9 cellular contexts compared by ENCODE assay signal in the genomic region with DNA sequence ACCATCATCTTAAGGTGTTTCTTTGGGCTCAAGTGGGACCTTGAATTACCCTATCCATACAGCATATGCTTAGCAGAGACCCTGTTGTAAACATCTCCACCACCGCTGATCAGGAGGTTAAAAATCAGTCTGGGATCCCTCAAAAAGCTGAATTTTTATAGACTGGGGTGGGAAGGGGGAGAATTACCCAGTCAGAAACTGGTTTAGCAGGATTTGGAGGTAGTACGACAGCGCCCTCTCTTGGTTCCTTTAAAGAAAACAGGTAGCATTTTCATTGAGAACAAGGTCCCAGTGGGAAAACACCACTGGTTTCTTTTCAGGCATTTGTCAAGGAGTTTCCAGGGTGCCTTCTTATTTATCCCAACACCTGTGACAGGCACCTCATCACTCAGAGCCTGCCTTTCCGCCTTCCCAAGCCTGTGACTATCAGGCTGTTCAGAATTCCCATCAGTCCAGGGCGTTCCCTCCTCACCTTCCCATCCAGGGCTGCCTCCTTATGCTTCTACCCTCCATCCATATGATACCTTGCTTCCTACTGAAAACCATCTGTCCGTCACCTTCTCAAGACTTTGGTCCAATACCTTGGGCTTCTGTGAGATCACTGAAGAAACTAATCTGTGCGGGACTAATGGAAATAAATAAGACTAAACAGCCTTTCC.
A peak's percentile ranks its signal among the peaks of the same experiment; 100 is the strongest.
DNase-seq lines count a peak whose midpoint lies in the region; ATAC-seq and TF ChIP-seq lines count a peak whose summit lies in the region.
"Had no signal": no experiment of that assay in that cellular context is flagged by ENCODE, and none has a peak within 500 bp of the region (broad histone marks: within the 10 kb centered on the region; RNA-seq: fewer than 3 reads in every experiment).

No MANE protein-coding gene starts in this region.

- H3K4me3 ChIP-seq in body of pancreas (no peak overlapping the region), lower lobe of right lung (no peak overlapping the region)
- H3K4me3 ChIP-seq in CD4-positive, alpha-beta memory T cell (ENCODE audit: low read length in 2 of 2) = no peak overlapping the region
- H3K4me3 ChIP-seq: ascending aorta had no signal

- no peaks in the 10 kb centered on the region for H3K4me1 Mint-ChIP-seq in activated T-helper 17 cell treated with anti-CD3 and anti-CD28 coated beads, Interleukin-2, amount 50 U/mL, for 72 hours
- no peaks in the 10 kb centered on the region for H3K4me1 Mint-ChIP-seq in CD4-positive, alpha-beta memory T cell

- POLR2A ChIA-PET in CD4-positive, alpha-beta memory T cell (lab: Charles Lee; ENCODE audit: partially characterized antibody) = no interaction called here

- H3K4me1 ChIP-seq in body of pancreas = peaks cover 6% of the 10 kb centered on the region
- H3K4me1 ChIP-seq in lower lobe of right lung = peaks cover 7% of the 10 kb centered on the region
- H3K4me1 ChIP-seq in CD4-positive, alpha-beta memory T cell (ENCODE audit: insufficient read depth, low read length) = no peaks in the 10 kb centered on the region
- H3K4me1 ChIP-seq: ascending aorta had no signal

- H3K27me3 Mint-ChIP-seq in activated T-helper 17 cell treated with anti-CD3 and anti-CD28 coated beads, Interleukin-2, amount 50 U/mL, for 72 hours = peaks cover 39% of the 10 kb centered on the region
- H3K27me3 Mint-ChIP-seq in CD4-positive, alpha-beta memory T cell = peaks cover 16 to 19% of the 10 kb centered on the region in 2 donors

- H3K36me3 ChIP-seq in body of pancreas (replicated peaks in 1 of 2; ENCODE audit: insufficient read depth in 1 of 2, low read depth in 2 of 2) = no peaks in the 10 kb centered on the region
- H3K36me3 ChIP-seq in lower lobe of right lung = no peaks in the 10 kb centered on the region
- no peaks in the 10 kb centered on the region for H3K36me3 ChIP-seq in CD4-positive, alpha-beta memory T cell (ENCODE audit: insufficient read depth, low read length)
- H3K36me3 ChIP-seq: ascending aorta had no signal

- ATAC-seq in body of pancreas (peak; percentile 68), lower lobe of right lung (peak; percentile 58 to 72), GM21381 (IDR thresholded peaks at IDR 0.05; ENCODE audit: unreplicated experiment) (no peak)
- no peak for ATAC-seq in activated T-helper 17 cell treated with anti-CD3 and anti-CD28 coated beads, Interleukin-2, amount 50 U/mL, for 72 hours (replicated peaks)

- no peak overlapping the region for H3K4me3 Mint-ChIP-seq in activated T-helper 17 cell treated with anti-CD3 and anti-CD28 coated beads, Interleukin-2, amount 50 U/mL, for 72 hours
- no peak overlapping the region for H3K4me3 Mint-ChIP-seq in CD4-positive, alpha-beta memory T cell

- peak; percentile 73 for DNase-seq in DMS53 (lab: John Stamatoyannopoulos, UW)
- DNase-seq in NCI-H1694 treated with DMSO at 0.1 percent for 48 hours (lab: John Stamatoyannopoulos, UW) = peak; percentile 55
- peak in 1 of 4 donors; percentile 9 for DNase-seq in body of pancreas
- no peak for DNase-seq in lower lobe of right lung
- DNase-seq in activated CD4-positive, CD25-positive, alpha-beta regulatory T cell (lab: John Stamatoyannopoulos, UW) = no peak
- no peak for DNase-seq in CD4-positive, alpha-beta memory T cell

- H3K9me3 ChIP-seq in body of pancreas = no peaks in the 10 kb centered on the region
- no peaks in the 10 kb centered on the region for H3K9me3 ChIP-seq in lower lobe of right lung
- H3K9me3 ChIP-seq in CD4-positive, alpha-beta memory T cell (ENCODE audit: control insufficient read depth in 1 of 2, low read length in 2 of 2) = no peaks in the 10 kb centered on the region
- H3K9me3 ChIP-seq: ascending aorta had no signal

- CTCF ChIA-PET in CD4-positive, alpha-beta memory T cell (lab: Charles Lee; ENCODE audit: partially characterized antibody) = no interaction called here

- H3K9me3 Mint-ChIP-seq in activated T-helper 17 cell treated with anti-CD3 and anti-CD28 coated beads, Interleukin-2, amount 50 U/mL, for 72 hours = no peaks in the 10 kb centered on the region
- H3K9me3 Mint-ChIP-seq in CD4-positive, alpha-beta memory T cell = peaks cover 0 to 1% (median 0%) of the 10 kb centered on the region in 8 donors

- TF ChIP-seq CTCF in body of pancreas (IDR thresholded peaks at IDR 0.05) (peak; percentile 14 to 55 (median 45)), lower lobe of right lung (IDR thresholded peaks at IDR 0.05) (peak; percentile 24)

- no peak overlapping the region for H3K27ac Mint-ChIP-seq in activated T-helper 17 cell treated with anti-CD3 and anti-CD28 coated beads, Interleukin-2, amount 50 U/mL, for 72 hours
- H3K27ac Mint-ChIP-seq in CD4-positive, alpha-beta memory T cell = no peak overlapping the region

- no peak overlapping the region for H3K27ac ChIP-seq in body of pancreas
- no peak overlapping the region for H3K27ac ChIP-seq in lower lobe of right lung
- no peak overlapping the region for H3K27ac ChIP-seq in CD4-positive, alpha-beta memory T cell (ENCODE audit: low read depth, low read length)
- H3K27ac ChIP-seq: ascending aorta had no signal

- 25 to 29% methylated on average over 7 of the region's 7 CpGs for WGBS in body of pancreas, 2 donors

- H3K36me3 Mint-ChIP-seq in activated T-helper 17 cell treated with anti-CD3 and anti-CD28 coated beads, Interleukin-2, amount 50 U/mL, for 72 hours (ENCODE audit: low read depth) = no peaks in the 10 kb centered on the region
- no peaks in the 10 kb centered on the region for H3K36me3 Mint-ChIP-seq in CD4-positive, alpha-beta memory T cell

- intact Hi-C loops in body of pancreas (cut with DNase I) (no loop called here), lower lobe of right lung (cut with DNase I) (no loop called here)
- intact Hi-C loops in CD4-positive, alpha-beta memory T cell (cut with micrococcal nuclease) = no loop called here

- H3K27me3 ChIP-seq in body of pancreas (no peaks in the 10 kb centered on the region), lower lobe of right lung (ENCODE audit: low read depth) (no peaks in the 10 kb centered on the region)
- no peaks in the 10 kb centered on the region for H3K27me3 ChIP-seq in CD4-positive, alpha-beta memory T cell (ENCODE audit: insufficient read depth, low read length)
- H3K27me3 ChIP-seq: ascending aorta had no signal

- no peak for TF ChIP-seq POLR2A in body of pancreas (IDR thresholded peaks at IDR 0.05)

Comparison
In these comparisons a context has a peak if more than half of its experiments do, and no peak if none do; other contexts are left out.
1. DNase-seq: peak in DMS53 (single experiment) and NCI-H1694 treated with DMSO at 0.1 percent for 48 hours (single experiment); none in lower lobe of right lung (single experiment), activated CD4-positive, CD25-positive, alpha-beta regulatory T cell (0 of 4) and CD4-positive, alpha-beta memory T cell (0 of 5).
2. ATAC-seq: peak in body of pancreas (single experiment) and lower lobe of right lung (2 of 2); none in activated T-helper 17 cell treated with anti-CD3 and anti-CD28 coated beads, Interleukin-2, amount 50 U/mL, for 72 hours (single experiment) and GM21381 (single experiment).